8 cellular contexts compared by ENCODE assay signal in the genomic region with DNA sequence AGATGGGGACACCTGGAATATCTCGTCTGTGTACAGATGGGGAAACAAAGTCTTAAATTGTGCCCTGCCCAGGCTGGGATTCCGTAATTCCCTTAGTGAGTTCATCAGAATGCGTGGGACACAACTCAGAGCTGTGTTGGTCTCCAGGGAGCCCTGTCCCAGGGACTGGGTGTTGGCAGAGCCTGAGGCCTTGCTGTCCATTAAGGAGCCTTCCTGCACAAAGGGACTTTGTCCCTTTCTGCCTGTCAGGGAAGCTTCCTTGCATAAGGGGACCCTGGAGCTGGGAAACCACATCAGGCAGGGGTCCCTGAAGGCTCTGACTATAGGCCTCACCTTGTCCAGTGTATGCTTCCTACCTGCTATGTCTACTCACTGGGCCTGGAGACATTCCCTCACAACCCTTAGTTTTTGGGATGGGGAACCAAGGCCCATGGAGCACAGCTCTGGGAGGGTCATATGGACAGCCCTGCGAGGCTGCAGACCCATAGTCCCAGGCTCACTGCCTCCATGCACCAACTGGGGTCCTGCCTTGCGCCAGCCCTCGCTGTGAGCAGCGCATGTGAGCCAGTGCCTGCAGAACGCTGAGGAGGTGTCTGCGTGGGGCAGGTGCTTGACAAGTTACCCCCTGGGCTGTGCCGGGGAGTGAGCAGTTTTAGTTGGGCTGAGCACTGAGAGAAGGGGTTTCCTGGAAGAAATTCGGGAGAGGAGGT. TPM values are rescaled to one million over a fixed set of nuclear protein-coding genes. Genes with fewer than 3 reads are reported as not detected.
DNase-seq lines count a peak whose midpoint lies in the region; ATAC-seq and TF ChIP-seq lines count a peak whose summit lies in the region.

No MANE protein-coding gene starts in this region.

- peak overlapping the region in 1 of 2 experiments; percentile 78 for H3K14ac ChIP-seq in mesenchymal stem cell (ENCODE audit: low read length in 2 of 2)

- H3K36me3 ChIP-seq in body of pancreas (replicated peaks in 1 of 2; ENCODE audit: insufficient read depth in 1 of 2, low read depth in 2 of 2): no peaks in the 10 kb centered on the region
- peaks cover 0 to 9% of the 10 kb centered on the region in 2 experiments for H3K36me3 ChIP-seq in mesenchymal stem cell (ENCODE audit: control insufficient read depth in 1 of 2, insufficient read depth in 2 of 2, low read depth in 1 of 2, low read length in 2 of 2)
- H3K36me3 ChIP-seq in thoracic aorta: no peaks in the 10 kb centered on the region

- no peaks in the 10 kb centered on the region for H3K27me3 ChIP-seq in body of pancreas
- H3K27me3 ChIP-seq in mesenchymal stem cell (ENCODE audit: control insufficient read depth in 1 of 2, insufficient read depth in 1 of 2, low read length in 2 of 2): no peaks in the 10 kb centered on the region
- H3K27me3 ChIP-seq in thoracic aorta (replicated peaks; ENCODE audit: insufficient read depth): no peaks in the 10 kb centered on the region

- peak overlapping the region; percentile 75 for H2AK5ac ChIP-seq in mesenchymal stem cell (ENCODE audit: low read length, severe bottlenecking)

- peak overlapping the region; percentile 49 for H2BK5ac ChIP-seq in mesenchymal stem cell (ENCODE audit: low read depth, low read length, poor library complexity, severe bottlenecking)

- peak overlapping the region; percentile 95 for H2BK120ac ChIP-seq in mesenchymal stem cell (ENCODE audit: low read depth, low read length)

- no peak overlapping the region for H3K4me3 ChIP-seq in body of pancreas
- H3K4me3 ChIP-seq in mesenchymal stem cell (ENCODE audit: insufficient read depth in 1 of 2, low read depth in 1 of 2, low read length in 2 of 2): peak overlapping the region in 1 of 2 experiments; percentile 98
- peak overlapping the region; percentile 96 for H3K4me3 ChIP-seq in thoracic aorta

- peak overlapping the region; percentile 34 to 67 for H2BK12ac ChIP-seq in mesenchymal stem cell (ENCODE audit: low read length in 2 of 2)

- peak overlapping the region; percentile 95 for H4K8ac ChIP-seq in mesenchymal stem cell (ENCODE audit: low read length)

- peak overlapping the region; percentile 30 to 97 for H3K18ac ChIP-seq in mesenchymal stem cell (ENCODE audit: low read depth in 1 of 2, low read length in 2 of 2)

- peak overlapping the region; percentile 89 for H3K27ac Mint-ChIP-seq in activated CD4-positive, alpha-beta T cell treated with anti-CD3 and anti-CD28 coated beads, Interleukin-2, amount 10 ng/mL, durations not matched to agents 24 days and 14 days

- H3K4me1 ChIP-seq in body of pancreas (peaks cover 38% of the 10 kb centered on the region), mesenchymal stem cell (ENCODE audit: control insufficient read depth, insufficient read depth, low read depth, low read length) (peaks cover 43% of the 10 kb centered on the region), thoracic aorta (ENCODE audit: control insufficient read depth in 1 of 2, low read depth in 2 of 2) (peaks cover 25 to 43% of the 10 kb centered on the region in 2 donors)

- no peak for TF ChIP-seq POLR2A in body of pancreas (IDR thresholded peaks at IDR 0.05)

- H3K4me2 ChIP-seq in mesenchymal stem cell (ENCODE audit: low read length, poor library complexity, severe bottlenecking): peak overlapping the region; percentile 67

- peak; percentile 72 for DNase-seq in activated CD4-positive, alpha-beta T cell treated with anti-CD3 and anti-CD28 coated beads, Interleukin-2, amount 10 ng/mL, durations not matched to agents 24 days and 14 days
- no peak for DNase-seq in activated CD4-positive, alpha-beta T cell treated with anti-CD3 and anti-CD28 coated beads for 4 hours
- peak in 2 of 4 donors; percentile 7 to 26 for DNase-seq in body of pancreas
- DNase-seq in mesenchymal stem cell: peak; percentile 43
- DNase-seq in thoracic aorta (ENCODE audit: low spot score): no peak
- no peak for DNase-seq in HuH-7 (ENCODE audit: low spot score)
- no peak for DNase-seq in NCI-H526 treated with DMSO at 0.1 percent for 48 hours (lab: John Stamatoyannopoulos, UW)
- no peak for DNase-seq in NCI-H82 (lab: John Stamatoyannopoulos, UW)

- 67 to 81% methylated on average over 10 to 11 of the region's 11 CpGs for WGBS in body of pancreas, 2 donors
- WGBS in mesenchymal stem cell: 84% methylated on average over 11 of the region's 11 CpGs

- H2AFZ ChIP-seq in mesenchymal stem cell (ENCODE audit: low read depth, low read length): no peak overlapping the region

- H3K9me3 Mint-ChIP-seq in activated CD4-positive, alpha-beta T cell treated with anti-CD3 and anti-CD28 coated beads, Interleukin-2, amount 10 ng/mL, durations not matched to agents 24 days and 14 days: no peaks in the 10 kb centered on the region

- H3K4me1 Mint-ChIP-seq in activated CD4-positive, alpha-beta T cell treated with anti-CD3 and anti-CD28 coated beads, Interleukin-2, amount 10 ng/mL, durations not matched to agents 24 days and 14 days: peaks cover 54% of the 10 kb centered on the region

- no peaks in the 10 kb centered on the region for H3K9me3 ChIP-seq in body of pancreas
- H3K9me3 ChIP-seq in mesenchymal stem cell (ENCODE audit: control insufficient read depth, low read length): no peaks in the 10 kb centered on the region
- H3K9me3 ChIP-seq in thoracic aorta: no peaks in the 10 kb centered on the region

- peaks cover 14% of the 10 kb centered on the region for H3K36me3 Mint-ChIP-seq in activated CD4-positive, alpha-beta T cell treated with anti-CD3 and anti-CD28 coated beads, Interleukin-2, amount 10 ng/mL, durations not matched to agents 24 days and 14 days (ENCODE audit: low read depth)

- peak overlapping the region; percentile 62 for H2BK15ac ChIP-seq in mesenchymal stem cell (ENCODE audit: low read depth, poor library complexity, severe bottlenecking)

- peak overlapping the region; percentile 90 for H3K4me3 Mint-ChIP-seq in activated CD4-positive, alpha-beta T cell treated with anti-CD3 and anti-CD28 coated beads, Interleukin-2, amount 10 ng/mL, durations not matched to agents 24 days and 14 days

- peaks cover 4% of the 10 kb centered on the region for H3K79me1 ChIP-seq in mesenchymal stem cell (replicated peaks; ENCODE audit: low read length, poor library complexity, severe bottlenecking)

- ATAC-seq in body of pancreas (no peak), thoracic aorta (ENCODE audit: insufficient number of reproducible peaks, low FRiP score, low read depth) (no peak)

- H4K91ac ChIP-seq in mesenchymal stem cell (ENCODE audit: low read length): peak overlapping the region; percentile 77

- TF ChIP-seq CTCF in body of pancreas (IDR thresholded peaks at IDR 0.05): no peak
- no peak for TF ChIP-seq CTCF in thoracic aorta (IDR thresholded peaks at IDR 0.05)

- peak overlapping the region; percentile 77 to 91 (median 85) for H3K27ac ChIP-seq in body of pancreas
- H3K27ac ChIP-seq in mesenchymal stem cell (ENCODE audit: low read length, poor library complexity, severe bottlenecking): peak overlapping the region; percentile 91
- H3K27ac ChIP-seq in thoracic aorta: peak overlapping the region; percentile 96 to 98

- H3K27me3 Mint-ChIP-seq in activated CD4-positive, alpha-beta T cell treated with anti-CD3 and anti-CD28 coated beads, Interleukin-2, amount 10 ng/mL, durations not matched to agents 24 days and 14 days: no peaks in the 10 kb centered on the region

- no peak overlapping the region for H3K23ac ChIP-seq in mesenchymal stem cell (ENCODE audit: low read length in 2 of 2)

- H3K9ac ChIP-seq in mesenchymal stem cell (ENCODE audit: low read length): peak overlapping the region; percentile 93

- H3K4ac ChIP-seq in mesenchymal stem cell (ENCODE audit: low read depth in 1 of 2, low read length in 2 of 2): peak overlapping the region; percentile 55 to 83

- intact Hi-C loops in activated CD4-positive, alpha-beta T cell treated with anti-CD3 and anti-CD28 coated beads, Interleukin-2, amount 10 ng/mL, durations not matched to agents 24 days and 14 days (cut with micrococcal nuclease): loop anchor here (1.0 to 2.0 kb wide), 3 partner anchors 11 to 469 kb away; partner anchors contain the start of gene BICD2
- intact Hi-C loops in body of pancreas (cut with DNase I): no loop called here

RNA-seq across cellular contexts. Expression of gene CARD19, which starts 1.6 kb away (rescaled TPM):
- total RNA-seq in activated CD4-positive, alpha-beta T cell treated with anti-CD3 and anti-CD28 coated beads, Interleukin-2, amount 10 ng/mL, durations not matched to agents 24 days and 14 days: 44.0 TPM in 2 replicates
- 10 to 100 TPM in 1 of 2 donors, 1 to 10 TPM in 1; 4.3 to 20.8 TPM for total RNA-seq in body of pancreas
- polyA plus RNA-seq in mesenchymal stem cell (2013, experiment 1 of 2): 66.8 TPM
- polyA plus RNA-seq in mesenchymal stem cell (2013, experiment 2 of 2): 66.1 TPM
- 100 to 1,000 TPM in 1 of 2 donors, 10 to 100 TPM in 1; 46.3 to 103 TPM for total RNA-seq in thoracic aorta

RNA-seq across cellular contexts. Expression of gene NINJ1, which starts 36.4 kb away (rescaled TPM):
- 103 and 110 TPM in 2 replicates for total RNA-seq in activated CD4-positive, alpha-beta T cell treated with anti-CD3 and anti-CD28 coated beads, Interleukin-2, amount 10 ng/mL, durations not matched to agents 24 days and 14 days
- total RNA-seq in body of pancreas (10 to 100 TPM; 32.6 to 32.9 TPM), thoracic aorta (100 to 1,000 TPM in 1 of 2 donors, 10 to 100 TPM in 1; 71.2 to 194 TPM)
- polyA plus RNA-seq in mesenchymal stem cell (2013, experiment 1 of 2): 62.3 TPM
- 64.2 TPM for polyA plus RNA-seq in mesenchymal stem cell (2013, experiment 2 of 2)

RNA-seq across cellular contexts. Expression of gene SUSD3, which starts 39.1 kb away (rescaled TPM):
- 38.3 and 40.9 TPM in 2 replicates for total RNA-seq in activated CD4-positive, alpha-beta T cell treated with anti-CD3 and anti-CD28 coated beads, Interleukin-2, amount 10 ng/mL, durations not matched to agents 24 days and 14 days
- total RNA-seq in body of pancreas: 1 to 10 TPM in 1 of 2 donors, not detected in 1; 3.6 TPM
- 0.03 TPM for polyA plus RNA-seq in mesenchymal stem cell (2013, experiment 1 of 2)
- not detected for polyA plus RNA-seq in mesenchymal stem cell (2013, experiment 2 of 2)
- total RNA-seq in thoracic aorta: 10 to 100 TPM in 1 of 2 donors, 1 to 10 TPM in 1; 7.0 to 21.4 TPM

Comparison
In these comparisons a context has a peak if more than half of its experiments do, and no peak if none do; other contexts are left out.
1. DNase-seq: peak in activated CD4-positive, alpha-beta T cell treated with anti-CD3 and anti-CD28 coated beads, Interleukin-2, amount 10 ng/mL, durations not matched to agents 24 days and 14 days (single experiment) and mesenchymal stem cell (single experiment); none in activated CD4-positive, alpha-beta T cell treated with anti-CD3 and anti-CD28 coated beads for 4 hours (0 of 2), thoracic aorta (single experiment), HuH-7 (single experiment), NCI-H526 treated with DMSO at 0.1 percent for 48 hours (single experiment) and NCI-H82 (single experiment).
2. Peak in every context shown above with its lines, with median percentiles within 50 percentile points of each other: H3K27ac ChIP-seq.